In genomic region chr19:39264306-39265290, GRCh38 we compare ENCODE assay signal across 16 cellular contexts. TPM values are rescaled to one million over a fixed set of nuclear protein-coding genes. Genes with fewer than 3 reads are reported as not detected.
A peak's percentile ranks its signal among the peaks of the same experiment; 100 is the strongest.
DNase-seq lines count a peak whose midpoint lies in the region; ATAC-seq, FAIRE-seq and TF ChIP-seq lines count a peak whose summit lies in the region.
"Had no signal": no experiment of that assay in that cellular context is flagged by ENCODE, and none has a peak within 500 bp of the region (broad histone marks: within the 10 kb centered on the region; RNA-seq: fewer than 3 reads in every experiment).

No MANE protein-coding gene starts in this region.

- WGBS in A549 (ENCODE audit: missing lambda C conversion rate), result 75% methylated on average over 100 of the region's 102 CpGs
- WGBS in endodermal cell (ENCODE audit: insufficient coverage in 1 of 2, insufficient read length in 1 of 2), 2 experiments, result 8% methylated on average over 63 to 102 of the region's 102 CpGs

- FAIRE-seq in A549 (lab: Jason Lieb, UNC), result no peak
- FAIRE-seq: GM12891 had no signal

- TF ChIP-seq CTCF in A549 (IDR thresholded peaks at IDR 0.05), result no peak
- TF ChIP-seq CTCF in endodermal cell (conservative IDR thresholded peaks at IDR 0.05), result no peak
- TF ChIP-seq CTCF in mucosa of descending colon (IDR thresholded peaks at IDR 0.05), result no peak

- H3K9me3 ChIP-seq in A549 (no peaks in the 10 kb centered on the region), endodermal cell (ENCODE audit: control insufficient read depth, low read length) (no peaks in the 10 kb centered on the region), mucosa of descending colon (no peaks in the 10 kb centered on the region)
- H3K9me3 ChIP-seq: gastroesophageal sphincter had no signal

- no peak overlapping the region for H3K4me3 ChIP-seq in A549
- H3K4me3 ChIP-seq in endodermal cell (ENCODE audit: low read length), result no peak overlapping the region
- no peak overlapping the region for H3K4me3 ChIP-seq in mucosa of descending colon
- H3K4me3 ChIP-seq: gastroesophageal sphincter had no signal

- H3K27me3 ChIP-seq in endodermal cell (ENCODE audit: control insufficient read depth, insufficient read depth, low read length, poor library complexity, severe bottlenecking), result peaks cover 78% of the 10 kb centered on the region

- H3K27me3 Mint-ChIP-seq in endodermal cell (ENCODE audit: insufficient read depth), result peaks cover 81% of the 10 kb centered on the region

- DNase-seq in A549 (ENCODE audit: low read depth in 1 of 2, low spot score in 1 of 2), result no peak
- peak; percentile 18 for DNase-seq in G401 (ENCODE audit: low spot score)
- peak; percentile 81 for DNase-seq in endodermal cell
- no peak for DNase-seq in mucosa of descending colon
- DNase-seq in NCI-H146 (lab: John Stamatoyannopoulos, UW), result no peak
- DNase-seq in A172 (ENCODE audit: low spot score), result no peak
- no peak for DNase-seq in UCSD-AML1 (lab: John Stamatoyannopoulos, UW; ENCODE audit: unreplicated experiment)
- DNase-seq: activated gamma-delta T cell; NCI-H226; SHP77; stimulated activated naive CD4-positive, alpha-beta T cell had no signal

- in situ Hi-C loops in G401 (cut with HindIII; ENCODE audit: low sequenced_read_pairs), result no loop called here

- POLR2A ChIA-PET in A549 (lab: Yijun Ruan, JAX), result no interaction called here

- no peak overlapping the region for H3K9ac ChIP-seq in endodermal cell (ENCODE audit: extremely low read depth, low read length, poor library complexity, severe bottlenecking)

- H3K4me2 ChIP-seq in A549, result no peak overlapping the region

- CTCF ChIA-PET in A549 (lab: Yijun Ruan, JAX), result interaction anchor here (0.9 to 1.4 kb wide), 3 partner anchors 9 to 133 kb away, joined by 3 to 4 read pairs (median 3); no protein-coding TSS in a partner anchor

- H3K27ac Mint-ChIP-seq in endodermal cell, result no peak overlapping the region
- H3K27ac Mint-ChIP-seq: dendritic cell treated with granulocyte-macrophage colony-stimulating factor and Interleukin-4, amounts not matched to agents 40 ng/mL and 50 ng/mL, for 4 days had no signal

- no peak for TF ChIP-seq EP300 in A549 (IDR thresholded peaks at IDR 0.05)

- H3K4me1 ChIP-seq in A549 (no peaks in the 10 kb centered on the region), endodermal cell (ENCODE audit: control insufficient read depth, insufficient read depth, low read length) (no peaks in the 10 kb centered on the region), mucosa of descending colon (ENCODE audit: low read depth) (peaks cover 3% of the 10 kb centered on the region)

- ATAC-seq in A549, result peak; percentile 5 to 21; a peak in 3 of 6 replicates
- ATAC-seq in mucosa of descending colon, result peak; percentile 19
- no peak for ATAC-seq in HG03432 (IDR thresholded peaks at IDR 0.05; ENCODE audit: unreplicated experiment)
- ATAC-seq: activated CD4-positive, CD25-positive, alpha-beta regulatory T cell treated with anti-CD3 and anti-CD28 coated beads, Interleukin-2, amount 50 U/mL, for 24 hours; gastroesophageal sphincter had no signal

- no peak for TF ChIP-seq POLR2A in A549 (IDR thresholded peaks at IDR 0.05; ENCODE audit: low read length)

- H3K4me1 Mint-ChIP-seq in endodermal cell, result no peaks in the 10 kb centered on the region

- TF ChIP-seq RAD21 in A549 (conservative IDR thresholded peaks at IDR 0.05 in 1 of 2, IDR thresholded peaks at IDR 0.05 in 1 of 2), result no peak

- intact Hi-C loops in mucosa of descending colon (cut with DNase I, micrococcal nuclease), result no loop called here

- H3K27ac ChIP-seq in A549 (no peak overlapping the region), endodermal cell (ENCODE audit: low read depth, low read length) (no peak overlapping the region)
- H3K27ac ChIP-seq: gastroesophageal sphincter had no signal

- no peak overlapping the region for H3K4me3 Mint-ChIP-seq in endodermal cell
- H3K4me3 Mint-ChIP-seq: dendritic cell treated with granulocyte-macrophage colony-stimulating factor and Interleukin-4, amounts not matched to agents 40 ng/mL and 50 ng/mL, for 4 days had no signal

- no peaks in the 10 kb centered on the region for H3K36me3 Mint-ChIP-seq in endodermal cell (ENCODE audit: low read depth)

- H3K9me3 Mint-ChIP-seq in endodermal cell, result no peaks in the 10 kb centered on the region
- H3K9me3 Mint-ChIP-seq: dendritic cell treated with granulocyte-macrophage colony-stimulating factor and Interleukin-4, amounts not matched to agents 40 ng/mL and 50 ng/mL, for 4 days had no signal

- no peaks in the 10 kb centered on the region for H3K36me3 ChIP-seq in endodermal cell (ENCODE audit: control insufficient read depth, insufficient read depth, low read length)
- no peaks in the 10 kb centered on the region for H3K36me3 ChIP-seq in mucosa of descending colon (ENCODE audit: low read depth)
- H3K36me3 ChIP-seq: gastroesophageal sphincter had no signal

TF ChIP-seq in A549, 52 proteins besides CTCF, POLR2A, EP300 and RAD21:
- TF ChIP-seq KDM1A (IDR thresholded peaks at IDR 0.05; ENCODE audit: low read depth) (no peak), E2F6 (IDR thresholded peaks at IDR 0.05; ENCODE audit: borderline replicate concordance, low read depth) (0 out of 2 replicates have a peak, but pooled peaks have one; percentile 12)

RNA-seq across cellular contexts. Expression of gene IFNL2, which starts 3.6 kb away (rescaled TPM):
- polyA plus RNA-seq in A549 (2011; rRNA removed) (not detected in 2 replicates), A549 (2017; fragmentation: RNase III; extraction: RNeasy Plus Mini Kit Qiagen cat#74134 plus additional on column Dnase treatment) (not detected in 3 replicates)
- polyA plus RNA-seq in A549 (2012; cell fraction: cytosol; rRNA removed), result 0.12 TPM in 1 of 2 replicates, not detected in the other
- 0.14 TPM in 1 of 2 replicates, not detected in the other for polyA plus RNA-seq in A549 (2012; cell fraction: nucleus; rRNA removed)
- not detected in 2 replicates for polyA minus RNA-seq in A549 (2011; rRNA and poly(A)+ RNA removed)
- not detected in 2 replicates for total RNA-seq in G401 (2014; rRNA removed; shearing (Covaris generic))
- total RNA-seq in endodermal cell (not detected), mucosa of descending colon (not detected)
- not detected for polyA plus RNA-seq in endodermal cell (2013, experiment 1 of 2)
- polyA plus RNA-seq in endodermal cell (2013, experiment 2 of 2), result not detected
- not detected in 2 replicates for total RNA-seq in A172 (2014; rRNA removed; shearing (Covaris generic))
- total RNA-seq: gastroesophageal sphincter had no signal

RNA-seq across cellular contexts. Expression of gene IFNL4, which starts 15.9 kb away (rescaled TPM):
- not detected in 2 replicates for polyA plus RNA-seq in A549 (2011; rRNA removed)
- polyA plus RNA-seq in A549 (2012; cell fraction: cytosol; rRNA removed), result not detected in 2 replicates
- polyA plus RNA-seq in A549 (2012; cell fraction: nucleus; rRNA removed), result not detected in 2 replicates
- not detected in 3 replicates for polyA plus RNA-seq in A549 (2017; fragmentation: RNase III; extraction: RNeasy Plus Mini Kit Qiagen cat#74134 plus additional on column Dnase treatment)
- polyA minus RNA-seq in A549 (2011; rRNA and poly(A)+ RNA removed), result not detected in 2 replicates
- total RNA-seq in G401 (2014; rRNA removed; shearing (Covaris generic)), result not detected in 2 replicates
- total RNA-seq in endodermal cell, result not detected
- polyA plus RNA-seq in endodermal cell (2013, experiment 1 of 2), result not detected
- polyA plus RNA-seq in endodermal cell (2013, experiment 2 of 2), result not detected
- total RNA-seq in mucosa of descending colon, result not detected
- not detected in 2 replicates for total RNA-seq in A172 (2014; rRNA removed; shearing (Covaris generic))
- total RNA-seq: gastroesophageal sphincter had no signal

RNA-seq across cellular contexts. Expression of gene IFNL3, which starts 19.8 kb away (rescaled TPM):
- not detected in 2 replicates for polyA plus RNA-seq in A549 (2011; rRNA removed)
- polyA plus RNA-seq in A549 (2012; cell fraction: cytosol; rRNA removed), result not detected in 2 replicates
- polyA plus RNA-seq in A549 (2012; cell fraction: nucleus; rRNA removed), result not detected in 2 replicates
- polyA plus RNA-seq in A549 (2017; fragmentation: RNase III; extraction: RNeasy Plus Mini Kit Qiagen cat#74134 plus additional on column Dnase treatment), result not detected in 3 replicates
- polyA minus RNA-seq in A549 (2011; rRNA and poly(A)+ RNA removed), result not detected in 2 replicates
- not detected in 2 replicates for total RNA-seq in G401 (2014; rRNA removed; shearing (Covaris generic))
- total RNA-seq in endodermal cell, result not detected
- polyA plus RNA-seq in endodermal cell (2013, experiment 1 of 2), result not detected
- polyA plus RNA-seq in endodermal cell (2013, experiment 2 of 2), result not detected
- total RNA-seq in mucosa of descending colon, result not detected
- not detected in 2 replicates for total RNA-seq in A172 (2014; rRNA removed; shearing (Covaris generic))
- total RNA-seq: gastroesophageal sphincter had no signal

RNA-seq across cellular contexts. Expression of gene IFNL1, which starts 31.6 kb away (rescaled TPM):
- polyA plus RNA-seq in A549 (2011; rRNA removed) (not detected in 2 replicates), A549 (2017; fragmentation: RNase III; extraction: RNeasy Plus Mini Kit Qiagen cat#74134 plus additional on column Dnase treatment) (not detected in 3 replicates)
- polyA plus RNA-seq in A549 (2012; cell fraction: cytosol; rRNA removed), result not detected in 2 replicates
- polyA plus RNA-seq in A549 (2012; cell fraction: nucleus; rRNA removed), result not detected in 2 replicates
- not detected in 2 replicates for polyA minus RNA-seq in A549 (2011; rRNA and poly(A)+ RNA removed)
- not detected in 2 replicates for total RNA-seq in G401 (2014; rRNA removed; shearing (Covaris generic))
- total RNA-seq in endodermal cell (not detected), mucosa of descending colon (not detected)
- polyA plus RNA-seq in endodermal cell (2013, experiment 1 of 2), result not detected
- not detected for polyA plus RNA-seq in endodermal cell (2013, experiment 2 of 2)
- total RNA-seq in A172 (2014; rRNA removed; shearing (Covaris generic)), result not detected in 2 replicates
- total RNA-seq: gastroesophageal sphincter had no signal

RNA-seq across cellular contexts. Expression of gene LRFN1, which starts 56.1 kb away (rescaled TPM):
- polyA plus RNA-seq in A549 (2011; rRNA removed) (1.1 and 1.6 TPM in 2 replicates), A549 (2017; fragmentation: RNase III; extraction: RNeasy Plus Mini Kit Qiagen cat#74134 plus additional on column Dnase treatment) (7.9 to 9.1 TPM (median 8.7 TPM) in 3 replicates)
- polyA plus RNA-seq in A549 (2012; cell fraction: cytosol; rRNA removed), result 7.2 and 11.0 TPM in 2 replicates
- 12.3 and 15.7 TPM in 2 replicates for polyA plus RNA-seq in A549 (2012; cell fraction: nucleus; rRNA removed)
- 1.2 and 2.0 TPM in 2 replicates for polyA minus RNA-seq in A549 (2011; rRNA and poly(A)+ RNA removed)
- total RNA-seq in G401 (2014; rRNA removed; shearing (Covaris generic)), result 2.5 and 3.2 TPM in 2 replicates
- total RNA-seq in endodermal cell (1 to 10 TPM; 1.5 to 4.0 TPM), mucosa of descending colon (1 to 10 TPM in 1 of 3 donors, under 1 TPM in 2; 0.34 to 2.3 (median 0.52) TPM)
- polyA plus RNA-seq in endodermal cell (2013, experiment 1 of 2), result 7.6 TPM
- 6.9 TPM for polyA plus RNA-seq in endodermal cell (2013, experiment 2 of 2)
- total RNA-seq in A172 (2014; rRNA removed; shearing (Covaris generic)), result 1.7 and 1.9 TPM in 2 replicates

Comparison
In these comparisons a context has a peak if more than half of its experiments do, and no peak if none do; other contexts are left out.
1. DNase-seq: peak in G401 (single experiment) and endodermal cell (single experiment); none in A549 (0 of 2), mucosa of descending colon (0 of 3), NCI-H146 (single experiment), A172 (single experiment) and UCSD-AML1 (single experiment).